ENCODE assay signal across 8 cellular contexts in the genomic region with DNA sequence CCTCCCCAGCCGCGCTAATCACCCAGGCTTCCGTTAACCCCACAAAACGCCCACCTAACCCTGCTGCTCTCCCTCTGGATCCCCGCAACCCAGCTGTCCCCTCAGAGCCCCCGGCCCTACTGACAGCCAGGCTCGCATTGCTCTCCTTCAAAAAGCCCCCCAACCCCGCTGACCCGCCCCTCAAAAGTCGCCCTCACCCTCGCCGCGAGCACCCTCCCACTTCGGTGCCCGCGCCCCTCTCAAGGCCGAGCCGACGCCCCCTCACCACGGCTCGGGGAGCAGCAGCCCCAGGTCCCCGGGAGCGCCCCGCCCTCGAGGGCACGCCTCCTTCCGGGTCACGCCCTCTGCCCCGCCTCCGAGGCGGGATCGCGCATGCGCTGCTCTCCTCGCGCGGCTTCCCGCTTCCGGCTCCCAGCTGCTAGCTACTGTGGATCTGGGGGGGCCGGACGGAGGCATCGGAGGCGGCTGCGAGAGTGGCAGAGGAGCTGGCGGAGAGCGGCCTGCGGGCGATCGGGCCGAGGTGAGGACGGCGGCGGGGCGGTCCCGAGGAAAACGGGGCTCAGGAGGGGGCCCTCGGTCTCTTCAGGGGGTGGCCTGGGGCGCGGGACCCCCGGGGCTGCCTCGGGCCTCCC. TPM values are rescaled to one million over a fixed set of nuclear protein-coding genes. Genes with fewer than 3 reads are reported as not detected.
A peak's percentile ranks its signal among the peaks of the same experiment; 100 is the strongest.
DNase-seq lines count a peak whose midpoint lies in the region; ATAC-seq and TF ChIP-seq lines count a peak whose summit lies in the region.

No MANE protein-coding gene starts in this region.

- H3K36me3 ChIP-seq in ascending aorta (peaks cover 0 to 4% of the 10 kb centered on the region in 2 donors), right atrium auricular region (no peaks in the 10 kb centered on the region), psoas muscle (ENCODE audit: insufficient read depth in 1 of 2, low read depth in 1 of 2) (peaks cover 0 to 4% of the 10 kb centered on the region in 2 donors)

- peak overlapping the region; percentile 79 for H3K27ac Mint-ChIP-seq in T-helper 2 cell treated with Interferon-gamma antibody and Interleukin-4, amounts not matched to agents 5 μg/mL and 100 μg/mL, for 36 hours

- peaks cover 18% of the 10 kb centered on the region for H3K36me3 Mint-ChIP-seq in T-helper 2 cell treated with Interferon-gamma antibody and Interleukin-4, amounts not matched to agents 5 μg/mL and 100 μg/mL, for 36 hours (ENCODE audit: low read depth)

- H3K4me3 Mint-ChIP-seq in T-helper 2 cell treated with Interferon-gamma antibody and Interleukin-4, amounts not matched to agents 5 μg/mL and 100 μg/mL, for 36 hours, result peak overlapping the region; percentile 85

- intact Hi-C loops in ascending aorta (cut with DNase I), result loop anchor here (1.0 to 10.0 kb wide), 4 partner anchors 139 to 1200 kb away; partner anchors contain the start of gene ELAVL1
- intact Hi-C loops in psoas muscle (cut with DNase I), result loop anchor here (10.0 kb wide), 2 partner anchors 130 to 140 kb away; partner anchors contain the start of genes MCOLN1 (in 1 of the 2) and PNPLA6 (in 1 of the 2)

- no peaks in the 10 kb centered on the region for H3K27me3 ChIP-seq in ascending aorta
- no peaks in the 10 kb centered on the region for H3K27me3 ChIP-seq in right atrium auricular region
- no peaks in the 10 kb centered on the region for H3K27me3 ChIP-seq in psoas muscle (ENCODE audit: insufficient read depth in 3 of 3, low read length in 2 of 3)

- H3K4me3 ChIP-seq in GM12864 (ENCODE audit: low read depth, low read length) (peak overlapping the region; percentile 73), ascending aorta (peak overlapping the region; percentile 77 to 89), right atrium auricular region (peak overlapping the region; percentile 99 to 100), psoas muscle (peak overlapping the region; percentile 96)

- ATAC-seq in HG02798 (IDR thresholded peaks at IDR 0.05; ENCODE audit: poor library complexity, unreplicated experiment) (peak; percentile 85), psoas muscle (peak; percentile 98 to 100 (median 99))

- H3K27ac ChIP-seq in ascending aorta (peak overlapping the region; percentile 42 to 73), right atrium auricular region (peak overlapping the region; percentile 74 to 85), psoas muscle (peak overlapping the region; percentile 85)

- H3K9me3 ChIP-seq in ascending aorta (no peaks in the 10 kb centered on the region), right atrium auricular region (no peaks in the 10 kb centered on the region), psoas muscle (no peaks in the 10 kb centered on the region)

- 1% methylated on average over 51 to 61 of the region's 61 CpGs for WGBS in psoas muscle, 3 donors

- H3K27me3 Mint-ChIP-seq in T-helper 2 cell treated with Interferon-gamma antibody and Interleukin-4, amounts not matched to agents 5 μg/mL and 100 μg/mL, for 36 hours (ENCODE audit: low read depth), result no peaks in the 10 kb centered on the region

- TF ChIP-seq CTCF in GM12864 (IDR thresholded peaks at IDR 0.05; ENCODE audit: low read depth, low read length, missing control alignments) (no peak), ascending aorta (IDR thresholded peaks at IDR 0.05) (no peak), right atrium auricular region (IDR thresholded peaks at IDR 0.05) (peak in 1 of 2 donors; percentile 13), psoas muscle (IDR thresholded peaks at IDR 0.05) (no peak)

- H3K4me1 ChIP-seq in ascending aorta, result peaks cover 0 to 14% of the 10 kb centered on the region in 2 donors
- H3K4me1 ChIP-seq in right atrium auricular region, result peaks cover 0 to 20% of the 10 kb centered on the region in 2 donors
- H3K4me1 ChIP-seq in psoas muscle, result peaks cover 30% of the 10 kb centered on the region

- peaks cover 15% of the 10 kb centered on the region for H3K4me1 Mint-ChIP-seq in T-helper 2 cell treated with Interferon-gamma antibody and Interleukin-4, amounts not matched to agents 5 μg/mL and 100 μg/mL, for 36 hours (ENCODE audit: low read depth)

- H3K9me3 Mint-ChIP-seq in T-helper 2 cell treated with Interferon-gamma antibody and Interleukin-4, amounts not matched to agents 5 μg/mL and 100 μg/mL, for 36 hours, result no peaks in the 10 kb centered on the region

- DNase-seq in GM12864 (ENCODE audit: low read depth) (no peak), NCI-H146 treated with DMSO at 0.1 percent for 48 hours (lab: John Stamatoyannopoulos, UW; ENCODE audit: unreplicated experiment) (peak; percentile 41), ascending aorta (ENCODE audit: low spot score in 2 of 2) (peak; percentile 48 to 93), right atrium auricular region (ENCODE audit: low spot score) (peak; percentile 82), psoas muscle (peak; percentile 88 to 94), ureter (ENCODE audit: low spot score) (peak; percentile 93)
- DNase-seq in T-helper 2 cell treated with Interferon-gamma antibody and Interleukin-4, amounts not matched to agents 5 μg/mL and 100 μg/mL, for 36 hours (ENCODE audit: low spot score), result peak; percentile 94

RNA-seq across cellular contexts. Expression of gene ARHGEF18, which starts 46.1 kb away (rescaled TPM):
- total RNA-seq in ascending aorta (31.3 TPM), right atrium auricular region (10 to 100 TPM in 1 of 2 donors, 1 to 10 TPM in 1; 8.3 to 14.0 TPM), psoas muscle (1 to 10 TPM; 6.0 to 8.3 (median 6.9) TPM), ureter (54.2 TPM)
- polyA plus RNA-seq in psoas muscle, result 10 to 100 TPM in 1 of 3 donors, 1 to 10 TPM in 2; 3.5 to 12.2 (median 5.3) TPM
